In the genomic region with DNA sequence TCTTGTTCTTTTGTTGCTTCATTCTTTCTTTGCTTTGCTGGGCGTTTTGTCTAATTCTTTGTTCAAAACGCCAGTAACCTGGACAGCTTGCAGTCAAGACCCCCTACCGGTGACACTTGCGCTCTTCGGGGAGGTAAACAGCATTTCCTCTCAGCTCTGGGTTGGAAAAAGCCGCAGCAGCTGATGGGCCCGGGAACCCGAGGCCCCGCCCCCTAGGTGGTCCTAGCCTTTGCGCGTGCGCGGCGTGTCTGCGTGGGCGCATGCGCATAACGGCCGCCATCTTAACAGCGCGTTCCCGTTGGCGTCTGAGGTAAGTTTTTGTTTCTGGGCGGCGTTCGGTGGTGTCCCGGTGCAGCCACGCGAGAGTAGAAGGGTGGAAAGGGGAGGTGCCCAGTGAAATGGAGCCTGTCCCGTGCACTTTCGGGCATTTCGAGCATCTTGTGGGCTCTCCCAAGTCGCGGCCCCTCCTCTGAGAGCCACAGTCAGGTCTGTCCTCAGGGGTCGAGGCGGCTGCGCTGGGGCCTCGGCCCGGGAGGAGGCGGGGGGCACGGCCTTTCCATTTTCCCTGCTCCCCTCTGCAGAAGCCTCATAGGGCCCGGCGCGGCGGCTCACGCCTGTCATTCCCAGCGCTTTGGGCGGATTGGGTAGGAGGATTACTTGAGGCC, we compare ENCODE assay signal across 8 cellular contexts. TPM values are rescaled to one million over a fixed set of nuclear protein-coding genes. Genes with fewer than 3 reads are reported as not detected.
DNase-seq lines count a peak whose midpoint lies in the region; ATAC-seq and TF ChIP-seq lines count a peak whose summit lies in the region.

A gene (plus strand): TSS at position 261 of the 665 bp plus-strand sequence. CDS start 14,371 bp downstream, outside the sequence.

- peak; percentile 93 to 94 for DNase-seq in AML-193 (lab: John Stamatoyannopoulos, UW)
- peak; percentile 94 for DNase-seq in NCI-H345 treated with DMSO at 0.1 percent for 48 hours (lab: John Stamatoyannopoulos, UW; ENCODE audit: unreplicated experiment)
- peak; percentile 89 for DNase-seq in cerebellar cortex (ENCODE audit: low spot score)
- DNase-seq in kidney epithelial cell (ENCODE audit: low read depth), result peak; percentile 73
- DNase-seq in stimulated activated CD4-positive, alpha-beta T cell treated with anti-CD3 and anti-CD28 coated beads, Interleukin-15, amount 100 ng/mL, for 24 hours, result peak; percentile 95

- TF ChIP-seq CTCF in kidney epithelial cell (IDR thresholded peaks at IDR 0.05; ENCODE audit: insufficient read depth, low read length, poor library complexity, severe bottlenecking), result peak; percentile 36

- peak within 1 kb of the TSS; percentile 74 for H3K4me3 ChIP-seq in kidney epithelial cell (ENCODE audit: low read depth, low read length)

- H3K27me3 ChIP-seq in kidney epithelial cell (ENCODE audit: control insufficient read depth, insufficient read depth, low read length), result no peaks in the 10 kb centered on the region

- peak; percentile 94 for ATAC-seq in GM19025 (IDR thresholded peaks at IDR 0.05; ENCODE audit: low read depth, unreplicated experiment)
- peak; percentile 96 for ATAC-seq in HG03280 (IDR thresholded peaks at IDR 0.05; ENCODE audit: unreplicated experiment)
- ATAC-seq in activated CD4-positive, CD25-positive, alpha-beta regulatory T cell treated with anti-CD3 and anti-CD28 coated beads, Interleukin-2, amount 50 U/mL, for 24 hours, result peak; percentile 99

- H3K36me3 ChIP-seq in kidney epithelial cell (ENCODE audit: control insufficient read depth, insufficient read depth, low read length), result no peaks in the 10 kb centered on the region

RNA-seq across cellular contexts. Expression of the gene that starts here (rescaled TPM):
- total RNA-seq in kidney epithelial cell, result 8.2 and 10.9 TPM in 2 replicates

Comparison
In these comparisons a context has a peak if more than half of its experiments do, and no peak if none do; other contexts are left out.
1. Peak in every context shown above with its lines: DNase-seq, ATAC-seq and H3K4me3 ChIP-seq.